ENCODE assay signal across 11 cellular contexts in genomic region chr10:101121661-101122045, GRCh38. TPM values are rescaled to one million over a fixed set of nuclear protein-coding genes. Genes with fewer than 3 reads are reported as not detected.
A peak's percentile ranks its signal among the peaks of the same experiment; 100 is the strongest.
DNase-seq lines count a peak whose midpoint lies in the region; ATAC-seq and TF ChIP-seq lines count a peak whose summit lies in the region.
"Had no signal": no experiment of that assay in that cellular context is flagged by ENCODE, and none has a peak within 500 bp of the region (broad histone marks: within the 10 kb centered on the region; RNA-seq: fewer than 3 reads in every experiment).

No MANE protein-coding gene starts in this region.

- H3K27ac Mint-ChIP-seq in activated naive CD4-positive, alpha-beta T cell treated with anti-CD3 and anti-CD28 coated beads, Interleukin-2, amount 50 U/mL, for 72 hours = no peak overlapping the region
- H3K27ac Mint-ChIP-seq: activated T-helper 2 cell treated with anti-CD3 and anti-CD28 coated beads, Interferon-gamma antibody, Interleukin-2, Interleukin-4, amounts not matched to agents 10 μg/mL and 5 μg/mL and 100 μg/mL, durations not matched to agents 14 hours and 24 hours and 36 hours had no signal

- H3K4me3 ChIP-seq in adipocyte (ENCODE audit: low read length) (peak overlapping the region; percentile 78), mucosa of descending colon (no peak overlapping the region), transverse colon (peak overlapping the region in 3 of 4 donors; percentile 47 to 68 (median 66))

- H3K27me3 ChIP-seq in adipocyte (replicated peaks; ENCODE audit: control insufficient read depth, insufficient read depth, low read length) (peaks cover 90% of the 10 kb centered on the region), transverse colon (peaks cover 86% of the 10 kb centered on the region)

- H3K27ac ChIP-seq in transverse colon = peak overlapping the region in 1 of 4 donors; percentile 72
- H3K27ac ChIP-seq: SK-N-MC had no signal

- H3K9ac ChIP-seq in adipocyte (ENCODE audit: low read length) = no peak overlapping the region

- H3K36me3 ChIP-seq in adipocyte (ENCODE audit: control insufficient read depth, insufficient read depth, low read length, severe bottlenecking) = no peaks in the 10 kb centered on the region
- no peaks in the 10 kb centered on the region for H3K36me3 ChIP-seq in mucosa of descending colon (ENCODE audit: low read depth)
- H3K36me3 ChIP-seq in transverse colon = no peaks in the 10 kb centered on the region

- H3K36me3 Mint-ChIP-seq in activated naive CD4-positive, alpha-beta T cell treated with anti-CD3 and anti-CD28 coated beads, Interleukin-2, amount 50 U/mL, for 72 hours = peaks cover 7 to 11% of the 10 kb centered on the region in 2 donors

- DNase-seq in activated naive CD4-positive, alpha-beta T cell treated with anti-CD3 and anti-CD28 coated beads, Interleukin-2, amount 50 U/mL, for 72 hours (ENCODE audit: low spot score in 2 of 2) = no peak
- DNase-seq in activated naive CD4-positive, alpha-beta T cell (lab: John Stamatoyannopoulos, UW) = no peak
- DNase-seq in adipocyte (ENCODE audit: low read depth) (no peak), mucosa of descending colon (no peak), transverse colon (no peak), GM19238 (ENCODE audit: insufficient read length, low spot score) (no peak), NCI-H774 (lab: John Stamatoyannopoulos, UW) (no peak)
- DNase-seq: stimulated activated CD4-positive, alpha-beta T cell treated with anti-CD3 and anti-CD28 coated beads, Interleukin-2, amount 100 ng/mL, for 48 hours had no signal

- in situ Hi-C loops in transverse colon (cut with MboI; ENCODE audit: low pct_ligation_motif_present in 1 of 4, low pct_unique_long_range_greater_than_20kb in 1 of 4, low sequenced_read_pairs in 3 of 4) = no loop called here

- H3K4me1 ChIP-seq in adipocyte (ENCODE audit: control insufficient read depth, insufficient read depth, low read length) = peaks cover 12% of the 10 kb centered on the region
- peaks cover 20% of the 10 kb centered on the region for H3K4me1 ChIP-seq in mucosa of descending colon (ENCODE audit: low read depth)
- H3K4me1 ChIP-seq in transverse colon = peaks cover 6 to 31% (median 21%) of the 10 kb centered on the region in 4 donors

- TF ChIP-seq CTCF in mucosa of descending colon (IDR thresholded peaks at IDR 0.05) = no peak
- no peak for TF ChIP-seq CTCF in transverse colon (IDR thresholded peaks at IDR 0.05)

- TF ChIP-seq POLR2A in transverse colon (IDR thresholded peaks at IDR 0.05) = no peak

- no peaks in the 10 kb centered on the region for H3K9me3 ChIP-seq in adipocyte (ENCODE audit: control insufficient read depth, low read length)
- H3K9me3 ChIP-seq in mucosa of descending colon = no peaks in the 10 kb centered on the region
- no peaks in the 10 kb centered on the region for H3K9me3 ChIP-seq in transverse colon

- intact Hi-C loops in mucosa of descending colon (cut with DNase I, micrococcal nuclease) = no loop called here
- intact Hi-C loops in transverse colon (cut with DNase I; ENCODE audit: low total_unique reads) = no loop called here

- peak; percentile 5 to 17 for ATAC-seq in activated naive CD4-positive, alpha-beta T cell treated with anti-CD3 and anti-CD28 coated beads, Interleukin-2, amount 50 U/mL, for 72 hours
- ATAC-seq in mucosa of descending colon (peak; percentile 1), HG02798 (IDR thresholded peaks at IDR 0.05; ENCODE audit: poor library complexity, unreplicated experiment) (no peak)

- 0 to 19% methylated on average over 1 to 15 of the region's 15 CpGs for WGBS in transverse colon (ENCODE audit: low coverage in 1 of 2), 2 donors

- no peak for TF ChIP-seq EP300 in transverse colon (IDR thresholded peaks at IDR 0.05; ENCODE audit: low read depth)

- no peaks in the 10 kb centered on the region for H3K9me3 Mint-ChIP-seq in activated naive CD4-positive, alpha-beta T cell treated with anti-CD3 and anti-CD28 coated beads, Interleukin-2, amount 50 U/mL, for 72 hours
- H3K9me3 Mint-ChIP-seq: activated T-helper 2 cell treated with anti-CD3 and anti-CD28 coated beads, Interferon-gamma antibody, Interleukin-2, Interleukin-4, amounts not matched to agents 10 μg/mL and 5 μg/mL and 100 μg/mL, durations not matched to agents 14 hours and 24 hours and 36 hours had no signal

RNA-seq across cellular contexts. Expression of gene TLX1, which starts 9.4 kb away (rescaled TPM):
- total RNA-seq in activated naive CD4-positive, alpha-beta T cell treated with anti-CD3 and anti-CD28 coated beads, Interleukin-2, amount 50 U/mL, for 72 hours = not detected
- total RNA-seq in mucosa of descending colon = 1 to 10 TPM in 1 of 3 donors, under 1 TPM in 1, not detected in 1; 0.93 to 1.0 TPM
- total RNA-seq in transverse colon = under 1 TPM in 2 of 4 donors, not detected in 2; 0.14 to 0.60 TPM
- total RNA-seq: activated T-helper 2 cell treated with anti-CD3 and anti-CD28 coated beads, Interferon-gamma antibody, Interleukin-2, Interleukin-4, amounts not matched to agents 10 μg/mL and 5 μg/mL and 100 μg/mL, durations not matched to agents 14 hours and 24 hours and 36 hours had no signal

RNA-seq across cellular contexts. Expression of gene KAZALD1, which starts 59.9 kb away (rescaled TPM):
- 1 to 10 TPM in 1 of 2 donors, under 1 TPM in 1; 0.60 to 1.3 TPM for total RNA-seq in activated naive CD4-positive, alpha-beta T cell treated with anti-CD3 and anti-CD28 coated beads, Interleukin-2, amount 50 U/mL, for 72 hours
- 10 to 100 TPM in 2 of 3 donors, 1 to 10 TPM in 1; 8.5 to 20.0 (median 16.7) TPM for total RNA-seq in mucosa of descending colon
- total RNA-seq in transverse colon = 10 to 100 TPM in 2 of 4 donors, 1 to 10 TPM in 2; 3.8 to 18.8 (median 10.0) TPM
